Comparison of ENCODE assay signal across 1 cellular context in genomic region chr7:83219231-83219630, GRCh38. TPM values are rescaled to one million over a fixed set of nuclear protein-coding genes. Genes with fewer than 3 reads are reported as not detected.
"Had no signal": no experiment of that assay in that cellular context is flagged by ENCODE, and none has a peak within 500 bp of the region (broad histone marks: within the 10 kb centered on the region; RNA-seq: fewer than 3 reads in every experiment).

No MANE protein-coding gene starts in this region.

RNA-seq across cellular contexts. Expression of gene PCLO, which starts 56.5 kb away (rescaled TPM):
- total RNA-seq: GM23248 had no signal
